9 cellular contexts compared by ENCODE assay signal in the genomic region with DNA sequence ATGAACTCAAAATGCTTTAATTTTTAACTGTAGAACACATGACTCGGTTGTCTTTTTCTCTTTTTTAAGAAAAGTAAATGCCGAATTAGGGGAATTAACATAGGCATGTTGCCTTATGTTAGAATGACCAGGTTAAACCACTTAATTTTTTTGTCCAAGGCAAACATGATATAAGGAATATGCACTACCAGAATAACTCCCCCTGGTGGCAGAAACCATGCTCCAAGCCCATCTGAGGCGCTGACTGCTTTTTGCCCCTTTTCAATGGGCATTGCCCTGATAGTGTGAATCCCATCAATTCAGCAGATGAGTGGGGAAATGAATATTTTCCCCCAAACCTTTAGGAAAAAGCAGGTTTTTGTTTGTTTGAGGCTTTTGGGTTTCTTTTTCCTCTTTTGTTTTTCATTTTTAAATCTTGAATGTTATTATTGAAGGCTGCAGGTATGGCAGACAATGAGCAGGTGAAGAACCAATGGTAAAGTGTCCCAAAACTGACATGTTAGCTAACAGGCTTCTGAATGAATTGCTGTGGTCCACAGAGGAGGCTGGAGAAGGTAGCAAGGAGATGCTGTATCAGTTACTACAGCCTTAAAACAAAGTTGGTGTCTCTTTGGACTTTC.
A peak's percentile ranks its signal among the peaks of the same experiment; 100 is the strongest.
DNase-seq lines count a peak whose midpoint lies in the region; ATAC-seq, FAIRE-seq and TF ChIP-seq lines count a peak whose summit lies in the region.
"Had no signal": no experiment of that assay in that cellular context is flagged by ENCODE, and none has a peak within 500 bp of the region (broad histone marks: within the 10 kb centered on the region; RNA-seq: fewer than 3 reads in every experiment).

No MANE protein-coding gene starts in this region.

- 42 to 46% methylated on average over 3 of the region's 3 CpGs for WGBS in tibial nerve, 2 donors

- FAIRE-seq in D721Med (lab: Jason Lieb, UNC), result no peak

- H3K27ac ChIP-seq in tibial nerve, result no peak overlapping the region
- H3K27ac ChIP-seq: SK-N-MC had no signal

- H3K36me3 ChIP-seq in tibial nerve, result no peaks in the 10 kb centered on the region

- ATAC-seq in GM18907 (IDR thresholded peaks at IDR 0.05; ENCODE audit: unreplicated experiment) (peak; percentile 58), HG02763 (IDR thresholded peaks at IDR 0.05; ENCODE audit: unreplicated experiment) (no peak), HG02981 (IDR thresholded peaks at IDR 0.05; ENCODE audit: unreplicated experiment) (no peak)

- no peak for TF ChIP-seq POLR2A in tibial nerve (IDR thresholded peaks at IDR 0.05)

- H3K4me3 ChIP-seq in tibial nerve, result no peak overlapping the region
- H3K4me3 ChIP-seq: SK-N-MC had no signal

- H3K4me1 ChIP-seq in tibial nerve, result peaks cover 0 to 7% (median 0%) of the 10 kb centered on the region in 4 donors

- DNase-seq in D721Med (ENCODE audit: insufficient read length, low spot score) (no peak), MV-4-11 (lab: John Stamatoyannopoulos, UW) (peak; percentile 6), amniotic epithelial cell (ENCODE audit: low read depth) (peak; percentile 36), kidney tubule cell (ENCODE audit: low spot score) (peak; percentile 52), tibial nerve (ENCODE audit: low spot score in 2 of 2) (peak in 1 of 2 donors; percentile 53)

- no peak for TF ChIP-seq EP300 in tibial nerve (IDR thresholded peaks at IDR 0.05)

- no peaks in the 10 kb centered on the region for H3K27me3 ChIP-seq in tibial nerve

- TF ChIP-seq CTCF in D721Med (IDR thresholded peaks at IDR 0.05; ENCODE audit: insufficient read depth, missing control alignments) (peak; percentile 73), tibial nerve (IDR thresholded peaks at IDR 0.05) (peak in 4 of 5 experiments; percentile 30 to 54 (median 52))

- H3K9me3 ChIP-seq in tibial nerve, result no peaks in the 10 kb centered on the region
